In genomic region chr2:5781679-5782078, GRCh38 we compare ENCODE assay signal across 1 cellular context.
TF ChIP-seq lines count a peak whose summit lies in the region.

No MANE protein-coding gene starts in this region.

TF ChIP-seq in H1, 55 proteins besides CTCF, POLR2A, EP300 and RAD21:
- TF ChIP-seq ATF2 (IDR thresholded peaks at IDR 0.05; ENCODE audit: low read length) (no peak), TAF1 (IDR thresholded peaks at IDR 0.05; ENCODE audit: low read depth, low read length) (no peak), NRF1 (IDR thresholded peaks at IDR 0.05; ENCODE audit: low read depth, low read length) (no peak), TAF7 (optimal IDR thresholded peaks at IDR 0.05; ENCODE audit: borderline replicate concordance, low read depth, low read length) (no peak), HDAC2 (IDR thresholded peaks at IDR 0.05; ENCODE audit: borderline replicate concordance in 1 of 2, low read depth in 2 of 2, low read length in 2 of 2) (no peak), MAX (IDR thresholded peaks at IDR 0.05) (no peak), SP4 (IDR thresholded peaks at IDR 0.05; ENCODE audit: low read length) (no peak)
